Comparison of ENCODE assay signal across 6 cellular contexts in the genomic region with DNA sequence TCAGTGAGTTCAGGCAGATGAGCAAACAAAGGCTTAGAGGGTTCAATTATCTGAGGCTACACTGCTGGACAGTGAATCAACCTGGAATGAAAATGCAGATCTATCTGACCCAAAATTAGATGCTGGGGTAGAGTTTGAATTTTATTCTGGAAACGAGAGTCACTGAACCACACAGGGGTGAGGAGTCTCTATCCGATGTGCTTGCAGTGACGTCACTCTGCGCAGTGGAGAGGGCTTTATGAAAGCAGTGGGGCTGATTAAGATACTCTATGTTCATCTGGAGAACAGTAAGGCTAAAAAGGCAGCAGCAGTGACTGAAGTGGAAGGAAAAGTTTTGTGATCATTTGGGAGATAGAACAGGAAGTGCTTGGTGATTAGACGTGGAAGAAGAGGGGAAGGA. TPM values are rescaled to one million over a fixed set of nuclear protein-coding genes. Genes with fewer than 3 reads are reported as not detected.
"Had no signal": no experiment of that assay in that cellular context is flagged by ENCODE, and none has a peak within 500 bp of the region (broad histone marks: within the 10 kb centered on the region; RNA-seq: fewer than 3 reads in every experiment).

No MANE protein-coding gene starts in this region.

RNA-seq across cellular contexts. Expression of a gene that starts 1.3 kb away (rescaled TPM):
- total RNA-seq: GM23248, H4, H7, HFFc6, HT1080 had no signal
- polyA plus RNA-seq: GM23248, IgD-negative memory B cell had no signal

RNA-seq across cellular contexts. Expression of a gene that starts 44.5 kb away (rescaled TPM):
- total RNA-seq: GM23248, H4, HFFc6, HT1080 had no signal
- polyA plus RNA-seq: GM23248, IgD-negative memory B cell had no signal
